Comparison of ENCODE assay signal across 15 cellular contexts in genomic region chrX:17078031-17078730, GRCh38.
A peak's percentile ranks its signal among the peaks of the same experiment; 100 is the strongest.
DNase-seq lines count a peak whose midpoint lies in the region; TF ChIP-seq lines count a peak whose summit lies in the region.
"Had no signal": no experiment of that assay in that cellular context is flagged by ENCODE, and none has a peak within 500 bp of the region (broad histone marks: within the 10 kb centered on the region; RNA-seq: fewer than 3 reads in every experiment).

No MANE protein-coding gene starts in this region.

- H3K4me3 ChIP-seq in MG63 (no peak overlapping the region), esophagus muscularis mucosa (no peak overlapping the region), parathyroid adenoma (ENCODE audit: low read depth, low read length) (peak overlapping the region; percentile 34), WERI-Rb-1 (ENCODE audit: low read depth, low read length) (no peak overlapping the region)
- H3K4me3 ChIP-seq: right lobe of liver, tibial nerve had no signal

- H3K27ac ChIP-seq in C4-2B (peak overlapping the region; percentile 52), esophagus muscularis mucosa (replicated peaks in 1 of 4) (peak overlapping the region; percentile 60 to 66 (median 64)), parathyroid adenoma (peak overlapping the region; percentile 99), WERI-Rb-1 (no peak overlapping the region)
- H3K27ac ChIP-seq: right lobe of liver, tibial nerve had no signal

- in situ Hi-C loops in GM13976 (cut with MboI; ENCODE audit: low sequenced_read_pairs, unreplicated experiment): no loop called here

- H3K4me1 ChIP-seq in esophagus muscularis mucosa (peaks cover 2 to 27% (median 22%) of the 10 kb centered on the region in 4 donors), parathyroid adenoma (peaks cover 22% of the 10 kb centered on the region)
- H3K4me1 ChIP-seq: right lobe of liver, tibial nerve had no signal

- peak overlapping the region; percentile 58 for H3K4me2 ChIP-seq in parathyroid adenoma (ENCODE audit: low read length)

- intact Hi-C loops in esophagus muscularis mucosa (cut with DNase I): no loop called here

- H3K27me3 ChIP-seq in MG63 (no peaks in the 10 kb centered on the region), esophagus muscularis mucosa (no peaks in the 10 kb centered on the region), parathyroid adenoma (ENCODE audit: control insufficient read depth, insufficient read depth, low read length) (no peaks in the 10 kb centered on the region), WERI-Rb-1 (ENCODE audit: insufficient read depth, low read depth, severe bottlenecking) (peaks cover 20% of the 10 kb centered on the region)
- H3K27me3 ChIP-seq: right lobe of liver had no signal

- H3K36me3 ChIP-seq in MG63 (no peaks in the 10 kb centered on the region), esophagus muscularis mucosa (no peaks in the 10 kb centered on the region), parathyroid adenoma (ENCODE audit: control insufficient read depth, insufficient read depth, low read length) (no peaks in the 10 kb centered on the region), WERI-Rb-1 (no peaks in the 10 kb centered on the region)
- H3K36me3 ChIP-seq: right lobe of liver, tibial nerve had no signal

- DNase-seq in MG63: peak; percentile 8
- DNase-seq in esophagus muscularis mucosa (ENCODE audit: extremely low spot score): no peak
- no peak for DNase-seq in ecto neural progenitor cell (ENCODE audit: low spot score)
- DNase-seq in GM13976 (ENCODE audit: low spot score): no peak
- no peak for DNase-seq in activated CD4-positive, CD25-positive, alpha-beta regulatory T cell (lab: John Stamatoyannopoulos, UW)
- no peak for DNase-seq in WERI-Rb-1
- DNase-seq: activated T-cell treated with anti-CD3 and anti-CD28 coated beads, Interleukin-2, amount 50 U/mL, for 1 hour; CD8-positive, alpha-beta memory T cell; mesenchymal stem cell; NCI-H510A treated with DMSO at 0.1 percent for 48 hours; right lobe of liver; SHP77 had no signal

- TF ChIP-seq CTCF in C4-2B (conservative IDR thresholded peaks at IDR 0.05) (no peak), esophagus muscularis mucosa (IDR thresholded peaks at IDR 0.05) (no peak), parathyroid adenoma (IDR thresholded peaks at IDR 0.05) (no peak), GM13976 (IDR thresholded peaks at IDR 0.05; ENCODE audit: borderline replicate concordance, control extremely low read depth, extremely low read depth, insufficient read depth, missing control alignments) (no peak), WERI-Rb-1 (IDR thresholded peaks at IDR 0.05; ENCODE audit: low read depth, low read length) (no peak)

- H2AFZ ChIP-seq in parathyroid adenoma: no peak overlapping the region

- no peak for TF ChIP-seq POLR2A in esophagus muscularis mucosa (IDR thresholded peaks at IDR 0.05; ENCODE audit: low read depth)

- H3K9ac ChIP-seq in parathyroid adenoma: no peak overlapping the region

- whole genome bisulfite sequencing in esophagus muscularis mucosa: 54% methylated on average over 3 of the region's 3 CpGs

- H3K9me3 ChIP-seq in MG63 (no peaks in the 10 kb centered on the region), esophagus muscularis mucosa (no peaks in the 10 kb centered on the region), parathyroid adenoma (ENCODE audit: control insufficient read depth, low read length) (no peaks in the 10 kb centered on the region), WERI-Rb-1 (ENCODE audit: severe bottlenecking) (no peaks in the 10 kb centered on the region)
- H3K9me3 ChIP-seq: right lobe of liver, tibial nerve had no signal

- no peaks in the 10 kb centered on the region for H3K79me2 ChIP-seq in parathyroid adenoma

- TF ChIP-seq EP300 in esophagus muscularis mucosa (IDR thresholded peaks at IDR 0.05): no peak
